8 cellular contexts compared by ENCODE assay signal in genomic region chr20:59835448-59836395, GRCh38.
A peak's percentile ranks its signal among the peaks of the same experiment; 100 is the strongest.
DNase-seq lines count a peak whose midpoint lies in the region; ATAC-seq and TF ChIP-seq lines count a peak whose summit lies in the region.

No MANE protein-coding gene starts in this region.

- peak overlapping the region; percentile 26 for H3K9ac ChIP-seq in mesenchymal stem cell (ENCODE audit: low read length)

- no peaks in the 10 kb centered on the region for H3K9me3 Mint-ChIP-seq in Calu3 (ENCODE audit: low read depth, unreplicated experiment)

- H3K4me2 ChIP-seq in mesenchymal stem cell (ENCODE audit: low read length, poor library complexity, severe bottlenecking), result peak overlapping the region; percentile 25

- H3K4me3 Mint-ChIP-seq in Calu3 (ENCODE audit: low read depth, unreplicated experiment), result peak overlapping the region; percentile 65

- peak overlapping the region; percentile 64 for H3K4me3 ChIP-seq in coronary artery
- peak overlapping the region in 1 of 2 experiments; percentile 64 for H3K4me3 ChIP-seq in mesenchymal stem cell (ENCODE audit: insufficient read depth in 1 of 2, low read depth in 1 of 2, low read length in 2 of 2)

- DNase-seq in Calu3, result peak; percentile 61
- peak; percentile 78 for DNase-seq in NCI-H2171 treated with DMSO at 0.1 percent for 48 hours (lab: John Stamatoyannopoulos, UW)
- no peak for DNase-seq in coronary artery (ENCODE audit: low spot score)
- no peak for DNase-seq in mesenchymal stem cell
- DNase-seq in stimulated activated CD4-positive, alpha-beta T cell treated with anti-CD3 and anti-CD28 coated beads, Interleukin-2, amount 100 ng/mL, for 24 hours, result no peak
- DNase-seq in MV-4-11 (lab: John Stamatoyannopoulos, UW), result no peak
- no peak for DNase-seq in HK-2 (ENCODE audit: unreplicated experiment)

- peak overlapping the region; percentile 61 for H3K27ac Mint-ChIP-seq in Calu3 (ENCODE audit: unreplicated experiment)

- no peak overlapping the region for H2AK5ac ChIP-seq in mesenchymal stem cell (ENCODE audit: low read length, severe bottlenecking)

- no peak overlapping the region for H2BK12ac ChIP-seq in mesenchymal stem cell (ENCODE audit: low read length in 2 of 2)

- H4K91ac ChIP-seq in mesenchymal stem cell (ENCODE audit: low read length), result no peak overlapping the region

- no peak overlapping the region for H3K23ac ChIP-seq in mesenchymal stem cell (ENCODE audit: low read length in 2 of 2)

- H2AFZ ChIP-seq in mesenchymal stem cell (ENCODE audit: low read depth, low read length), result no peak overlapping the region

- no peak overlapping the region for H4K8ac ChIP-seq in mesenchymal stem cell (ENCODE audit: low read length)

- H3K79me1 ChIP-seq in mesenchymal stem cell (replicated peaks; ENCODE audit: low read length, poor library complexity, severe bottlenecking), result no peaks in the 10 kb centered on the region

- peaks cover 3% of the 10 kb centered on the region for H3K4me1 ChIP-seq in mesenchymal stem cell (ENCODE audit: control insufficient read depth, insufficient read depth, low read depth, low read length)

- H3K4ac ChIP-seq in mesenchymal stem cell (ENCODE audit: low read depth in 1 of 2, low read length in 2 of 2), result no peak overlapping the region

- H3K36me3 ChIP-seq in mesenchymal stem cell (ENCODE audit: control insufficient read depth in 1 of 2, insufficient read depth in 2 of 2, low read depth in 1 of 2, low read length in 2 of 2), result no peaks in the 10 kb centered on the region

- no peaks in the 10 kb centered on the region for H3K9me3 ChIP-seq in mesenchymal stem cell (ENCODE audit: control insufficient read depth, low read length)

- H2BK120ac ChIP-seq in mesenchymal stem cell (ENCODE audit: low read depth, low read length), result no peak overlapping the region

- no peak for TF ChIP-seq CTCF in Calu3 (IDR thresholded peaks at IDR 0.05; ENCODE audit: unreplicated experiment)
- TF ChIP-seq CTCF in coronary artery (IDR thresholded peaks at IDR 0.05), result no peak

- TSS peak; percentile 42 for BruUV-seq in Calu3 (replicated peaks; lab: Mats Ljungman, UMichigan)

- H3K36me3 Mint-ChIP-seq in Calu3 (ENCODE audit: insufficient read depth, unreplicated experiment), result peaks cover 34% of the 10 kb centered on the region

- peaks cover 73% of the 10 kb centered on the region for H3K4me1 Mint-ChIP-seq in Calu3 (ENCODE audit: low read depth, unreplicated experiment)

- no peak overlapping the region for H3K18ac ChIP-seq in mesenchymal stem cell (ENCODE audit: low read depth in 1 of 2, low read length in 2 of 2)

- H3K27me3 ChIP-seq in mesenchymal stem cell (ENCODE audit: control insufficient read depth in 1 of 2, insufficient read depth in 1 of 2, low read length in 2 of 2), result peaks cover 12 to 88% of the 10 kb centered on the region in 2 experiments

- ATAC-seq in HG03095 (IDR thresholded peaks at IDR 0.05; ENCODE audit: unreplicated experiment), result no peak

- H2BK5ac ChIP-seq in mesenchymal stem cell (ENCODE audit: low read depth, low read length, poor library complexity, severe bottlenecking), result no peak overlapping the region

- intact Hi-C loops in Calu3 (cut with micrococcal nuclease; ENCODE audit: unreplicated experiment), result no loop called here

- no peaks in the 10 kb centered on the region for H3K27me3 Mint-ChIP-seq in Calu3 (ENCODE audit: unreplicated experiment)

- H3K14ac ChIP-seq in mesenchymal stem cell (ENCODE audit: low read length in 2 of 2), result no peak overlapping the region

- CTCF ChIA-PET in Calu3 (lab: Charles Lee), result interaction anchor here (0.8 to 4.2 kb wide), 6 partner anchors 12 to 64 kb away, joined by 3 to 18 read pairs (median 4); no protein-coding TSS in a partner anchor

- peak overlapping the region in 1 of 2 donors; percentile 27 for H3K27ac ChIP-seq in coronary artery
- no peak overlapping the region for H3K27ac ChIP-seq in mesenchymal stem cell (ENCODE audit: low read length, poor library complexity, severe bottlenecking)

- 78% methylated on average over 16 of the region's 16 CpGs for WGBS in mesenchymal stem cell

- H2BK15ac ChIP-seq in mesenchymal stem cell (ENCODE audit: low read depth, poor library complexity, severe bottlenecking), result no peak overlapping the region

Comparison
In these comparisons a context has a peak if more than half of its experiments do, and no peak if none do; other contexts are left out.
1. DNase-seq: peak in Calu3 (single experiment) and NCI-H2171 treated with DMSO at 0.1 percent for 48 hours (single experiment); none in coronary artery (single experiment), mesenchymal stem cell (single experiment), stimulated activated CD4-positive, alpha-beta T cell treated with anti-CD3 and anti-CD28 coated beads, Interleukin-2, amount 100 ng/mL, for 24 hours (0 of 2), MV-4-11 (single experiment) and HK-2 (single experiment).